ENCODE assay signal across 21 cellular contexts in the genomic region with DNA sequence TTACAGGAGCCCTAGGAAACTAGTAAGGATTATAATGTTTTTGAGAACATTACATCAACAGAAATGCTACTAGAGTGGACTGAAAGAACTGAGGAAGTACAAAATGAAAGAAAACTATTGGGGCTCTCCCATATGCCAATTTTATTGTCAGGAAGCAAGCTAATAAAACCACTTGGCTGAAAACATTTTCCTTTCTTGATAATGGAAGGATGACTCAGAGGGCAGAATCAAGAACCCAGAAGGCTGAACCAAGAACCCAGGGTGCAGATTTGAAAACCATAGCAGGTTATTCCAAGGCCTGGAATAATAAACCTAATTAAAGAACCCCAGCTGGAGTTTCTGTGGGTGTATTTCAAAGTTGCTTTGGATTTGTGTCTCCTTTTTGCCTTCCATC.
DNase-seq lines count a peak whose midpoint lies in the region; ATAC-seq and TF ChIP-seq lines count a peak whose summit lies in the region.
"Had no signal": no experiment of that assay in that cellular context is flagged by ENCODE, and none has a peak within 500 bp of the region (broad histone marks: within the 10 kb centered on the region; RNA-seq: fewer than 3 reads in every experiment).

No MANE protein-coding gene starts in this region.

- TF ChIP-seq CTCF in MCF 10A (IDR thresholded peaks at IDR 0.05; ENCODE audit: unreplicated experiment) (no peak), breast epithelium (IDR thresholded peaks at IDR 0.05) (no peak), fibroblast of pulmonary artery (IDR thresholded peaks at IDR 0.05; ENCODE audit: low read length, missing control alignments) (no peak)

- H3K36me3 ChIP-seq in breast epithelium, result no peaks in the 10 kb centered on the region
- no peaks in the 10 kb centered on the region for H3K36me3 ChIP-seq in adipocyte (ENCODE audit: control insufficient read depth, insufficient read depth, low read length, severe bottlenecking)
- no peaks in the 10 kb centered on the region for H3K36me3 ChIP-seq in CD8-positive, alpha-beta memory T cell (ENCODE audit: insufficient read depth, low read length)
- H3K36me3 ChIP-seq: BLaER1, left ventricle myocardium inferior, SJCRH30, upper lobe of right lung had no signal

- H3K4me1 ChIP-seq in breast epithelium (no peaks in the 10 kb centered on the region), adipocyte (ENCODE audit: control insufficient read depth, insufficient read depth, low read length) (peaks cover 51% of the 10 kb centered on the region)
- H3K4me1 ChIP-seq in CD8-positive, alpha-beta memory T cell (ENCODE audit: insufficient read depth, low read length), result no peaks in the 10 kb centered on the region
- H3K4me1 ChIP-seq: BLaER1, SJCRH30, upper lobe of right lung had no signal

- DNase-seq in MCF 10A (ENCODE audit: unreplicated experiment) (peak; percentile 27), breast epithelium (ENCODE audit: low spot score in 2 of 2) (no peak), adipocyte (ENCODE audit: low read depth) (no peak), fibroblast of pulmonary artery (ENCODE audit: low read depth) (peak; percentile 11), substantia nigra (lab: John Stamatoyannopoulos, UW) (no peak), amygdala (lab: John Stamatoyannopoulos, UW) (no peak)
- no peak for DNase-seq in CD8-positive, alpha-beta memory T cell
- DNase-seq: activated CD8-positive, alpha-beta memory T cell treated with anti-CD3 and anti-CD28 coated beads, Interleukin-2, amount 50 U/mL, for 4 hours; activated effector memory CD4-positive, alpha-beta T cell treated with Interleukin-2 at 50 U/mL for 16 hours; left ventricle myocardium inferior; MM.1S; NCI-H1694 treated with DMSO at 0.1 percent for 48 hours; NCI-H2227 treated with DMSO at 0.1 percent for 48 hours; NCI-H774; OCI-M1; SJCRH30; upper lobe of right lung had no signal

- intact Hi-C loops in MCF 10A (cut with micrococcal nuclease) (no loop called here), breast epithelium (cut with DNase I; ENCODE audit: low total_unique reads) (no loop called here)

- BruUV-seq in MCF 10A (replicated peaks; lab: Mats Ljungman, UMichigan), result no TSS peak

- H3K4me3 Mint-ChIP-seq in MCF 10A (ENCODE audit: unreplicated experiment), result no peak overlapping the region
- H3K4me3 Mint-ChIP-seq in CD8-positive, alpha-beta memory T cell, result no peak overlapping the region

- H3K36me3 Mint-ChIP-seq in MCF 10A (ENCODE audit: insufficient read depth, unreplicated experiment), result no peaks in the 10 kb centered on the region
- no peaks in the 10 kb centered on the region for H3K36me3 Mint-ChIP-seq in CD8-positive, alpha-beta memory T cell

- no peak overlapping the region for H3K27ac Mint-ChIP-seq in MCF 10A (ENCODE audit: low read depth, unreplicated experiment)
- no peak overlapping the region for H3K27ac Mint-ChIP-seq in CD8-positive, alpha-beta memory T cell

- no peaks in the 10 kb centered on the region for H3K9me3 Mint-ChIP-seq in MCF 10A (ENCODE audit: unreplicated experiment)
- peaks cover 0 to 3% (median 0%) of the 10 kb centered on the region in 5 donors for H3K9me3 Mint-ChIP-seq in CD8-positive, alpha-beta memory T cell

- H3K9me3 ChIP-seq in breast epithelium (no peaks in the 10 kb centered on the region), adipocyte (ENCODE audit: control insufficient read depth, low read length) (no peaks in the 10 kb centered on the region)
- no peaks in the 10 kb centered on the region for H3K9me3 ChIP-seq in CD8-positive, alpha-beta memory T cell (ENCODE audit: low read length)
- H3K9me3 ChIP-seq: BLaER1, left ventricle myocardium inferior, SJCRH30, upper lobe of right lung had no signal

- no peak overlapping the region for H3K4me3 ChIP-seq in breast epithelium
- no peak overlapping the region for H3K4me3 ChIP-seq in adipocyte (ENCODE audit: low read length)
- no peak overlapping the region for H3K4me3 ChIP-seq in fibroblast of pulmonary artery (replicated peaks; ENCODE audit: low read depth, low read length)
- H3K4me3 ChIP-seq in CD8-positive, alpha-beta memory T cell (ENCODE audit: low read length), result no peak overlapping the region
- H3K4me3 ChIP-seq: BLaER1, left ventricle myocardium inferior, SJCRH30, upper lobe of right lung had no signal

- H3K4me1 Mint-ChIP-seq in MCF 10A (ENCODE audit: insufficient read depth, unreplicated experiment), result peaks cover 30% of the 10 kb centered on the region
- no peaks in the 10 kb centered on the region for H3K4me1 Mint-ChIP-seq in CD8-positive, alpha-beta memory T cell

- CTCF ChIA-PET in MCF 10A (lab: Yijun Ruan, JAX), result interaction anchor here (0.6 to 1.3 kb wide), 7 partner anchors 19 to 524 kb away, joined by 3 to 6 read pairs (median 3); no protein-coding TSS in a partner anchor
- CTCF ChIA-PET in CD8-positive, alpha-beta memory T cell (lab: Charles Lee), result no interaction called here

- H3K27me3 ChIP-seq in breast epithelium, result no peaks in the 10 kb centered on the region
- H3K27me3 ChIP-seq in adipocyte (replicated peaks; ENCODE audit: control insufficient read depth, insufficient read depth, low read length), result no peaks in the 10 kb centered on the region
- no peaks in the 10 kb centered on the region for H3K27me3 ChIP-seq in CD8-positive, alpha-beta memory T cell (ENCODE audit: insufficient read depth, low read length, poor library complexity, severe bottlenecking)
- H3K27me3 ChIP-seq: BLaER1, SJCRH30, upper lobe of right lung had no signal

- no peaks in the 10 kb centered on the region for H3K27me3 Mint-ChIP-seq in MCF 10A (ENCODE audit: insufficient read depth, unreplicated experiment)
- H3K27me3 Mint-ChIP-seq in CD8-positive, alpha-beta memory T cell, result peaks cover 0 to 4% of the 10 kb centered on the region in 2 donors

- ATAC-seq in GM21367 (IDR thresholded peaks at IDR 0.05; ENCODE audit: unreplicated experiment), result no peak
- ATAC-seq: upper lobe of right lung had no signal

- TF ChIP-seq POLR2A in breast epithelium (IDR thresholded peaks at IDR 0.05), result no peak

- peak overlapping the region; percentile 6 for H3K9ac ChIP-seq in adipocyte (ENCODE audit: low read length)
- H3K9ac ChIP-seq: BLaER1 had no signal

- H3K27ac ChIP-seq in breast epithelium (no peak overlapping the region), substantia nigra (ENCODE audit: low read depth, low read length, poor library complexity, severe bottlenecking) (no peak overlapping the region)
- no peak overlapping the region for H3K27ac ChIP-seq in CD8-positive, alpha-beta memory T cell (ENCODE audit: low read depth, low read length)
- H3K27ac ChIP-seq: 22Rv1, BLaER1, left ventricle myocardium inferior, SJCRH30, upper lobe of right lung, VCaP had no signal

- POLR2A ChIA-PET in MCF 10A (lab: Yijun Ruan, JAX), result interaction anchor here (0.6 kb wide), 1 partner anchor 1337 kb away, joined by 3 read pairs; no protein-coding TSS in a partner anchor
- POLR2A ChIA-PET in CD8-positive, alpha-beta memory T cell (lab: Charles Lee), result no interaction called here

Comparison
In these comparisons a context has a peak if more than half of its experiments do, and no peak if none do; other contexts are left out.
1. DNase-seq: peak in MCF 10A (single experiment) and fibroblast of pulmonary artery (single experiment); none in breast epithelium (0 of 2), adipocyte (single experiment), substantia nigra (0 of 49), amygdala (0 of 56) and CD8-positive, alpha-beta memory T cell (0 of 5).